ENCODE assay signal across 3 cellular contexts in the genomic region with DNA sequence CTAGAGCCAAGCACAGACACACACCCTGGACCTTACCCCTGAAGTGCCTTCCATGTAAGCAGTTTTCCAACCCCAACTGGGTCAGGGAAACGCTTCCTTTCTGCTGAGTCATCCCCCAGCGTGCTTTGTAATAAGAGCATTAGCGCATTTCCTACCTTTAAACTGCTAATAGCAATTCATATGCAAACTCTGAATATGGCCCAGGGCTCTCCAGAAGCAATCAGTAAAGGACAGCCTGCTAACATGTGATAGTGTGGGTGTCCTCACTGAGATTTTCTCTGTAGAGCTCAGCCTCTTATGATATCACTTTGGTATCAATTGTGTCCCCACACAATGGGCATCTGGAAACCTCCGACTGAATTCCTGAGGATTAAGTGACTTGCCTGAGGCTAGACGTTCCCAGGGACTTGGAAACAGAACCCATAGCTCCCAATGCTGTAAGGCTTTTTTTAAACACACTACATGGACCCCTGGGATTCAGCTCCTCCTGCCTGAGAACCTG.
A peak's percentile ranks its signal among the peaks of the same experiment; 100 is the strongest.
TF ChIP-seq lines count a peak whose summit lies in the region.

No MANE protein-coding gene starts in this region.

TF ChIP-seq in GM23338, 12 proteins besides CTCF, POLR2A, EP300 and RAD21 (continues in another document):
- TF ChIP-seq EZH2 (IDR thresholded peaks at IDR 0.05; ENCODE audit: low read depth, unreplicated experiment): no peak
- no peak for TF ChIP-seq EZH2phosphoT487 (IDR thresholded peaks at IDR 0.05; ENCODE audit: unreplicated experiment)
- peak; percentile 86 for TF ChIP-seq NANOG (IDR thresholded peaks at IDR 0.05; ENCODE audit: borderline replicate concordance)
- no peak for TF ChIP-seq ZNF462 (CRISPR knock-in tag; IDR thresholded peaks at IDR 0.05)
- no peak for TF ChIP-seq STAT1 (IDR thresholded peaks at IDR 0.05; ENCODE audit: unreplicated experiment)
- TF ChIP-seq ZNF331 (CRISPR knock-in tag; IDR thresholded peaks at IDR 0.05; ENCODE audit: low read depth): no peak
- peak; percentile 58 for TF ChIP-seq POLR2AphosphoS5 (IDR thresholded peaks at IDR 0.05; ENCODE audit: low read depth)
- TF ChIP-seq ZNF114 (CRISPR knock-in tag; IDR thresholded peaks at IDR 0.05): no peak

TF ChIP-seq in IMR-90, 13 proteins besides CTCF, POLR2A, EP300 and RAD21:
- TF ChIP-seq NFE2L2 (IDR thresholded peaks at IDR 0.05; ENCODE audit: low read depth, low read length): peak; percentile 81
- TF ChIP-seq MAZ (IDR thresholded peaks at IDR 0.05; ENCODE audit: borderline replicate concordance, low read depth, low read length): no peak
- TF ChIP-seq MAFK (IDR thresholded peaks at IDR 0.05; ENCODE audit: low read depth, low read length): no peak
- TF ChIP-seq FOS (IDR thresholded peaks at IDR 0.05; ENCODE audit: low read depth, low read length): no peak
- no peak for TF ChIP-seq CHD1 (IDR thresholded peaks at IDR 0.05; ENCODE audit: low read depth, low read length)
- no peak for TF ChIP-seq RCOR1 (IDR thresholded peaks at IDR 0.05; ENCODE audit: insufficient replicate concordance, low read length)
- TF ChIP-seq SMC3 (IDR thresholded peaks at IDR 0.05; ENCODE audit: low read depth, low read length): no peak
- no peak for TF ChIP-seq MXI1 (IDR thresholded peaks at IDR 0.05; ENCODE audit: borderline replicate concordance, low read depth, low read length)
- TF ChIP-seq RFX5 (IDR thresholded peaks at IDR 0.05; ENCODE audit: low read depth, low read length): no peak

TF ChIP-seq in H1, 55 proteins besides CTCF, POLR2A, EP300 and RAD21:
- no peak for TF ChIP-seq RXRA (IDR thresholded peaks at IDR 0.05; ENCODE audit: insufficient read depth, low read depth, low read length)
- no peak for TF ChIP-seq RBBP5 (IDR thresholded peaks at IDR 0.05; ENCODE audit: borderline replicate concordance, low read depth, low read length)
- TF ChIP-seq CEBPB (IDR thresholded peaks at IDR 0.05; ENCODE audit: low read depth, low read length): no peak
- TF ChIP-seq CBX5 (IDR thresholded peaks at IDR 0.05; ENCODE audit: low read depth, low read length): no peak
- TF ChIP-seq TCF12 (IDR thresholded peaks at IDR 0.05; ENCODE audit: low read depth, low read length): no peak
- no peak for TF ChIP-seq SP1 (IDR thresholded peaks at IDR 0.05; ENCODE audit: low read depth, low read length)
- no peak for TF ChIP-seq SP2 (IDR thresholded peaks at IDR 0.05; ENCODE audit: low read length)
- TF ChIP-seq POU5F1 (IDR thresholded peaks at IDR 0.05; ENCODE audit: low read depth, low read length): 0 out of 2 replicates have a peak, but pooled peaks have one; percentile 20
- TF ChIP-seq BACH1 (IDR thresholded peaks at IDR 0.05; ENCODE audit: low read length): peak; percentile 99
- TF ChIP-seq SRF (IDR thresholded peaks at IDR 0.05; ENCODE audit: low read depth, low read length): no peak
- TF ChIP-seq ATF2 (IDR thresholded peaks at IDR 0.05; ENCODE audit: low read length): no peak
- TF ChIP-seq CREB1 (IDR thresholded peaks at IDR 0.05): no peak
- no peak for TF ChIP-seq CHD1 (IDR thresholded peaks at IDR 0.05; ENCODE audit: low read depth, low read length)
- TF ChIP-seq JUND (IDR thresholded peaks at IDR 0.05; ENCODE audit: low read length): peak; percentile 83; the same call in 1 of the 2 replicates
- TF ChIP-seq ZNF274 (IDR thresholded peaks at IDR 0.05; ENCODE audit: borderline replicate concordance, extremely low read depth, low read length): no peak
- no peak for TF ChIP-seq KDM1A (IDR thresholded peaks at IDR 0.05; ENCODE audit: borderline replicate concordance, low read length)
- TF ChIP-seq, protein P1, sequence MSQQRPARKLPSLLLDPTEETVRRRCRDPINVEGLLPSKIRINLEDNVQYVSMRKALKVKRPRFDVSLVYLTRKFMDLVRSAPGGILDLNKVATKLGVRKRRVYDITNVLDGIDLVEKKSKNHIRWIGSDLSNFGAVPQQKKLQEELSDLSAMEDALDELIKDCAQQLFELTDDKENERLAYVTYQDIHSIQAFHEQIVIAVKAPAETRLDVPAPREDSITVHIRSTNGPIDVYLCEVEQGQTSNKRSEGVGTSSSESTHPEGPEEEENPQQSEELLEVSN (IDR thresholded peaks at IDR 0.05): no peak
- no peak for TF ChIP-seq SUZ12 (IDR thresholded peaks at IDR 0.05; ENCODE audit: low read length)
- TF ChIP-seq JUN (IDR thresholded peaks at IDR 0.05; ENCODE audit: low read depth, low read length): no peak
- 0 out of 2 replicates have a peak, but pooled peaks have one; percentile 7 for TF ChIP-seq YY1 (IDR thresholded peaks at IDR 0.05; ENCODE audit: low read depth, low read length)
- TF ChIP-seq CBX8 (IDR thresholded peaks at IDR 0.05; ENCODE audit: borderline replicate concordance, low read depth, low read length): no peak
- TF ChIP-seq GTF2F1 (IDR thresholded peaks at IDR 0.05; ENCODE audit: borderline replicate concordance, low read depth, low read length): no peak
- TF ChIP-seq EGR1 (IDR thresholded peaks at IDR 0.05; ENCODE audit: borderline replicate concordance, low read depth, low read length): no peak
- TF ChIP-seq GABPA (IDR thresholded peaks at IDR 0.05; ENCODE audit: borderline replicate concordance, insufficient read depth, low read length): no peak
- TF ChIP-seq CHD2 (IDR thresholded peaks at IDR 0.05; ENCODE audit: low read length): no peak
- no peak; the same call in 1 of the 2 replicates for TF ChIP-seq POLR2AphosphoS5 (IDR thresholded peaks at IDR 0.05; ENCODE audit: low read depth, low read length)
- TF ChIP-seq TBP (IDR thresholded peaks at IDR 0.05; ENCODE audit: low read depth, low read length): 0 out of 2 replicates have a peak, but pooled peaks have one; percentile 33
- peak; percentile 31 for TF ChIP-seq ASH2L (IDR thresholded peaks at IDR 0.05; ENCODE audit: low read length)
- no peak for TF ChIP-seq USF2 (IDR thresholded peaks at IDR 0.05; ENCODE audit: low read length)
- peak; percentile 98 for TF ChIP-seq MAFK (IDR thresholded peaks at IDR 0.05; ENCODE audit: low read depth, low read length)
TF ChIP-seq in H1: peak in this region for 7.
